In genomic region chr2:237154050-237154638, GRCh38 we compare ENCODE assay signal across 8 cellular contexts.
DNase-seq lines count a peak whose midpoint lies in the region; ATAC-seq and TF ChIP-seq lines count a peak whose summit lies in the region.

No MANE protein-coding gene starts in this region.

- no peaks in the 10 kb centered on the region for H3K9me3 ChIP-seq in body of pancreas
- H3K9me3 ChIP-seq in right lobe of liver, result no peaks in the 10 kb centered on the region
- H3K9me3 ChIP-seq in thyroid gland, result no peaks in the 10 kb centered on the region

- DNase-seq in GDM1 (lab: John Stamatoyannopoulos, UW) (peak; percentile 36), KBM-7 (peak; percentile 58), T-helper 1 cell (peak; percentile 14 to 41 (median 27)), body of pancreas (peak; percentile 35 to 51 (median 40)), right lobe of liver (no peak), thyroid gland (peak; percentile 44 to 52), superior temporal gyrus (ENCODE audit: extremely low spot score) (no peak)

- 23 to 29% methylated on average over 7 of the region's 7 CpGs for WGBS in body of pancreas, 2 donors
- WGBS in right lobe of liver (ENCODE audit: insufficient coverage, low coverage, low lambda C conversion rate, missing lambda C conversion rate), result 17% methylated on average over 7 of the region's 7 CpGs
- WGBS in thyroid gland, 2 donors, result 43 to 49% methylated on average over 7 of the region's 7 CpGs

- H3K27ac ChIP-seq in body of pancreas (no peak overlapping the region), right lobe of liver (no peak overlapping the region), thyroid gland (no peak overlapping the region)

- TF ChIP-seq POLR2A in body of pancreas (IDR thresholded peaks at IDR 0.05), result no peak
- TF ChIP-seq POLR2A in right lobe of liver (IDR thresholded peaks at IDR 0.05), result no peak
- no peak for TF ChIP-seq POLR2A in thyroid gland (IDR thresholded peaks at IDR 0.05)

- H3K4me1 ChIP-seq in body of pancreas (no peaks in the 10 kb centered on the region), right lobe of liver (no peaks in the 10 kb centered on the region), thyroid gland (peaks cover 0 to 7% of the 10 kb centered on the region in 2 donors)

- H3K27me3 ChIP-seq in body of pancreas, result no peaks in the 10 kb centered on the region
- H3K27me3 ChIP-seq in right lobe of liver, result no peaks in the 10 kb centered on the region
- no peaks in the 10 kb centered on the region for H3K27me3 ChIP-seq in thyroid gland

- intact Hi-C loops in body of pancreas (cut with DNase I) (no loop called here), right lobe of liver (cut with DNase I) (loop anchor here in 1 of 2 donors (10.0 kb wide), 1 partner anchor 261 kb away; the partner anchor contains the start of gene COL6A3), thyroid gland (cut with DNase I) (loop anchor here (10.0 kb wide), 2 partner anchors 321 to 421 kb away; no protein-coding TSS in a partner anchor)

- ATAC-seq in body of pancreas, result no peak
- ATAC-seq in right lobe of liver, result peak; percentile 56 to 71 (median 65)
- ATAC-seq in HG03039 (IDR thresholded peaks at IDR 0.05; ENCODE audit: unreplicated experiment), result no peak

- in situ Hi-C loops in KBM-7 (cut with MboI; ENCODE audit: low pct_unique_long_range_greater_than_20kb, low sequenced_read_pairs), result loop anchor here (25.0 kb wide), 1 partner anchor 358 kb away; no protein-coding TSS in a partner anchor

- no peak overlapping the region for H3K4me3 ChIP-seq in body of pancreas
- H3K4me3 ChIP-seq in right lobe of liver, result no peak overlapping the region
- H3K4me3 ChIP-seq in thyroid gland (replicated peaks in 1 of 3), result no peak overlapping the region

- H3K36me3 ChIP-seq in body of pancreas (replicated peaks in 1 of 2; ENCODE audit: insufficient read depth in 1 of 2, low read depth in 2 of 2), result no peaks in the 10 kb centered on the region
- no peaks in the 10 kb centered on the region for H3K36me3 ChIP-seq in right lobe of liver
- no peaks in the 10 kb centered on the region for H3K36me3 ChIP-seq in thyroid gland

- TF ChIP-seq CTCF in body of pancreas (IDR thresholded peaks at IDR 0.05) (peak; percentile 20 to 74 (median 64)), right lobe of liver (IDR thresholded peaks at IDR 0.05) (peak; percentile 55 to 60 (median 56)), thyroid gland (IDR thresholded peaks at IDR 0.05) (peak in 5 of 6 experiments; percentile 12 to 84 (median 66))

Comparison
In these comparisons a context has a peak if more than half of its experiments do, and no peak if none do; other contexts are left out.
1. DNase-seq: peak in GDM1 (single experiment), KBM-7 (single experiment), T-helper 1 cell (5 of 5), body of pancreas (4 of 4) and thyroid gland (2 of 2); none in right lobe of liver (0 of 3) and superior temporal gyrus (single experiment).
2. ATAC-seq: peak in right lobe of liver (4 of 4); none in body of pancreas (single experiment) and HG03039 (single experiment).
3. Peak in every context shown above with its lines, with median percentiles within 50 percentile points of each other: CTCF ChIP-seq.